ENCODE assay signal across 10 cellular contexts in genomic region chr1:27418786-27419185, GRCh38. TPM values are rescaled to one million over a fixed set of nuclear protein-coding genes. Genes with fewer than 3 reads are reported as not detected.
DNase-seq lines count a peak whose midpoint lies in the region; ATAC-seq and TF ChIP-seq lines count a peak whose summit lies in the region.
"Had no signal": no experiment of that assay in that cellular context is flagged by ENCODE, and none has a peak within 500 bp of the region (broad histone marks: within the 10 kb centered on the region; RNA-seq: fewer than 3 reads in every experiment).

No MANE protein-coding gene starts in this region.

- H3K4me3 Mint-ChIP-seq in Caco-2 (ENCODE audit: unreplicated experiment) (no peak overlapping the region), neural crest cell (no peak overlapping the region)

- no peaks in the 10 kb centered on the region for H3K27me3 ChIP-seq in Caco-2 (replicated peaks; ENCODE audit: control insufficient read depth, insufficient read depth, low read length)
- no peaks in the 10 kb centered on the region for H3K27me3 ChIP-seq in HUES64 (ENCODE audit: insufficient read depth, low read length)
- no peaks in the 10 kb centered on the region for H3K27me3 ChIP-seq in colonic mucosa

- BruUV-seq in Caco-2 (replicated peaks; lab: Mats Ljungman, UMichigan) = no TSS peak

- H3K4me1 Mint-ChIP-seq in Caco-2 (ENCODE audit: low read depth, unreplicated experiment) = peaks cover 15% of the 10 kb centered on the region
- peaks cover 39% of the 10 kb centered on the region for H3K4me1 Mint-ChIP-seq in neural crest cell

- CTCF ChIA-PET in Caco-2 (lab: Charles Lee) = interaction anchor here (0.9 to 1.2 kb wide), 2 partner anchors 149 to 188 kb away, joined by 4 to 6 read pairs; no protein-coding TSS in a partner anchor

- H3K9me3 Mint-ChIP-seq in Caco-2 (ENCODE audit: unreplicated experiment) = no peaks in the 10 kb centered on the region
- no peaks in the 10 kb centered on the region for H3K9me3 Mint-ChIP-seq in neural crest cell

- H3K9me3 ChIP-seq in Caco-2 = no peaks in the 10 kb centered on the region
- H3K9me3 ChIP-seq in HUES64 (ENCODE audit: insufficient read depth, low read depth, low read length) = no peaks in the 10 kb centered on the region
- no peaks in the 10 kb centered on the region for H3K9me3 ChIP-seq in colonic mucosa

- H3K4me3 ChIP-seq in Caco-2 (ENCODE audit: low read depth, low read length) = no peak overlapping the region
- no peak overlapping the region for H3K4me3 ChIP-seq in HUES64 (ENCODE audit: low read length)
- no peak overlapping the region for H3K4me3 ChIP-seq in colonic mucosa

- no peak for ATAC-seq in sciatic nerve

- 25% methylated on average over 6 of the region's 6 CpGs for WGBS in HUES64

- peaks cover 7% of the 10 kb centered on the region for H3K4me1 ChIP-seq in Caco-2
- peaks cover 27% of the 10 kb centered on the region for H3K4me1 ChIP-seq in HUES64 (ENCODE audit: insufficient read depth, low read length)
- H3K4me1 ChIP-seq in colonic mucosa = no peaks in the 10 kb centered on the region

- no peak for TF ChIP-seq CTCF in Caco-2 (IDR thresholded peaks at IDR 0.05; ENCODE audit: insufficient read depth in 1 of 2, low read depth in 1 of 2, low read length in 1 of 2, severe bottlenecking in 1 of 2, unreplicated experiment in 1 of 2)
- TF ChIP-seq CTCF in colonic mucosa (IDR thresholded peaks at IDR 0.05) = no peak
- no peak for TF ChIP-seq CTCF in neural crest cell (conservative IDR thresholded peaks at IDR 0.05)

- H3K27ac Mint-ChIP-seq in Caco-2 (ENCODE audit: unreplicated experiment) (peak overlapping the region; percentile 8), neural crest cell (ENCODE audit: unreplicated experiment) (peak overlapping the region; percentile 94)

- DNase-seq in Caco-2 (no peak), colonic mucosa (no peak), neural crest cell (ENCODE audit: low read depth, low spot score) (no peak), cerebellum (ENCODE audit: low spot score) (no peak), H4 (ENCODE audit: low spot score) (no peak), pons (ENCODE audit: low spot score) (no peak), sciatic nerve (ENCODE audit: low spot score) (no peak)
- DNase-seq: NCI-H82 had no signal

- H3K27ac ChIP-seq in HUES64 (ENCODE audit: low read depth, low read length) (peak overlapping the region; percentile 85), colonic mucosa (peak overlapping the region; percentile 34)

- H3K27me3 Mint-ChIP-seq in Caco-2 (ENCODE audit: insufficient read depth, unreplicated experiment) (no peaks in the 10 kb centered on the region), neural crest cell (ENCODE audit: low read depth) (no peaks in the 10 kb centered on the region)

- POLR2A ChIA-PET in Caco-2 (lab: Charles Lee) = no interaction called here

- H3K9ac ChIP-seq in HUES64 (ENCODE audit: low read depth, low read length) = peak overlapping the region; percentile 48; the same call in 1 of the 2 replicates
- no peak overlapping the region for H3K9ac ChIP-seq in colonic mucosa (ENCODE audit: low read depth in 2 of 2, low read length in 2 of 2)

- peaks cover 35% of the 10 kb centered on the region for H3K36me3 Mint-ChIP-seq in Caco-2 (ENCODE audit: insufficient read depth, unreplicated experiment)
- H3K36me3 Mint-ChIP-seq in neural crest cell (ENCODE audit: low read depth) = peaks cover 16% of the 10 kb centered on the region

- H3K36me3 ChIP-seq in Caco-2 (ENCODE audit: control insufficient read depth, insufficient read depth, low read length) = no peaks in the 10 kb centered on the region; the same call in 1 of the 2 replicates
- peaks cover 48% of the 10 kb centered on the region for H3K36me3 ChIP-seq in HUES64 (ENCODE audit: insufficient read depth, low read length)
- peaks cover 4% of the 10 kb centered on the region for H3K36me3 ChIP-seq in colonic mucosa

- intact Hi-C loops in Caco-2 (cut with micrococcal nuclease; ENCODE audit: unreplicated experiment) = no loop called here
- intact Hi-C loops in colonic mucosa (cut with DNase I) = loop anchor here (5.0 kb wide), 2 partner anchors 54 to 189 kb away; no protein-coding TSS in a partner anchor
- intact Hi-C loops in sciatic nerve (cut with DNase I) = loop anchor here (10.0 kb wide), 1 partner anchor 66 kb away; no protein-coding TSS in a partner anchor

RNA-seq across cellular contexts. Expression of gene GPR3, which starts 26.4 kb away (rescaled TPM):
- 0.91 and 1.2 TPM in 2 replicates for total RNA-seq in Caco-2 (2022)
- polyA plus RNA-seq in HUES64 (2013, experiment 1 of 2) = 7.0 TPM
- polyA plus RNA-seq in HUES64 (2013, experiment 2 of 2) = 9.2 TPM
- total RNA-seq in colonic mucosa = under 1 TPM; 0.32 to 0.49 TPM
- total RNA-seq in neural crest cell = 6.1 and 7.0 TPM in 2 replicates
- total RNA-seq in cerebellum = 1.00 TPM
- total RNA-seq in H4 (2014; rRNA removed; shearing (Covaris generic)) = 0.23 and 1.1 TPM in 2 replicates
- total RNA-seq in sciatic nerve = 0.71 TPM

RNA-seq across cellular contexts. Expression of gene CD164L2, which starts 35.7 kb away (rescaled TPM):
- total RNA-seq in Caco-2 (2022) (0.21 TPM in 1 of 2 replicates, not detected in the other), colonic mucosa (1 to 10 TPM in 1 of 2 donors, under 1 TPM in 1; 0.69 to 1.7 TPM), neural crest cell (not detected in 2 replicates), cerebellum (not detected), sciatic nerve (not detected)
- 0.55 TPM for polyA plus RNA-seq in HUES64 (2013, experiment 1 of 2)
- polyA plus RNA-seq in HUES64 (2013, experiment 2 of 2) = 0.63 TPM
- total RNA-seq in H4 (2014; rRNA removed; shearing (Covaris generic)) = not detected in 2 replicates
- total RNA-seq: lung microvascular endothelial cell had no signal

RNA-seq across cellular contexts. Expression of gene FCN3, which starts 44.2 kb away (rescaled TPM):
- total RNA-seq in Caco-2 (2022) = not detected in 2 replicates
- not detected for polyA plus RNA-seq in HUES64 (2013, experiment 1 of 2)
- polyA plus RNA-seq in HUES64 (2013, experiment 2 of 2) = not detected
- total RNA-seq in colonic mucosa = 1 to 10 TPM in 1 of 2 donors, under 1 TPM in 1; 0.42 to 1.5 TPM
- not detected in 2 replicates for total RNA-seq in neural crest cell
- total RNA-seq in cerebellum = not detected
- total RNA-seq in H4 (2014; rRNA removed; shearing (Covaris generic)) = not detected in 2 replicates
- 1.2 TPM for total RNA-seq in sciatic nerve
- total RNA-seq: lung microvascular endothelial cell had no signal

RNA-seq across cellular contexts. Expression of gene MAP3K6, which starts 52.0 kb away (rescaled TPM):
- total RNA-seq in Caco-2 (2022) (8.8 and 11.7 TPM in 2 replicates), colonic mucosa (10 to 100 TPM; 21.7 to 41.0 TPM), neural crest cell (12.9 and 13.6 TPM in 2 replicates), cerebellum (2.3 TPM), sciatic nerve (88.4 TPM)
- polyA plus RNA-seq in HUES64 (2013, experiment 1 of 2) = 4.5 TPM
- polyA plus RNA-seq in HUES64 (2013, experiment 2 of 2) = 9.9 TPM
- total RNA-seq in H4 (2014; rRNA removed; shearing (Covaris generic)) = 4.2 and 6.7 TPM in 2 replicates
